Comparison of ENCODE assay signal across 1 cellular context in the genomic region with DNA sequence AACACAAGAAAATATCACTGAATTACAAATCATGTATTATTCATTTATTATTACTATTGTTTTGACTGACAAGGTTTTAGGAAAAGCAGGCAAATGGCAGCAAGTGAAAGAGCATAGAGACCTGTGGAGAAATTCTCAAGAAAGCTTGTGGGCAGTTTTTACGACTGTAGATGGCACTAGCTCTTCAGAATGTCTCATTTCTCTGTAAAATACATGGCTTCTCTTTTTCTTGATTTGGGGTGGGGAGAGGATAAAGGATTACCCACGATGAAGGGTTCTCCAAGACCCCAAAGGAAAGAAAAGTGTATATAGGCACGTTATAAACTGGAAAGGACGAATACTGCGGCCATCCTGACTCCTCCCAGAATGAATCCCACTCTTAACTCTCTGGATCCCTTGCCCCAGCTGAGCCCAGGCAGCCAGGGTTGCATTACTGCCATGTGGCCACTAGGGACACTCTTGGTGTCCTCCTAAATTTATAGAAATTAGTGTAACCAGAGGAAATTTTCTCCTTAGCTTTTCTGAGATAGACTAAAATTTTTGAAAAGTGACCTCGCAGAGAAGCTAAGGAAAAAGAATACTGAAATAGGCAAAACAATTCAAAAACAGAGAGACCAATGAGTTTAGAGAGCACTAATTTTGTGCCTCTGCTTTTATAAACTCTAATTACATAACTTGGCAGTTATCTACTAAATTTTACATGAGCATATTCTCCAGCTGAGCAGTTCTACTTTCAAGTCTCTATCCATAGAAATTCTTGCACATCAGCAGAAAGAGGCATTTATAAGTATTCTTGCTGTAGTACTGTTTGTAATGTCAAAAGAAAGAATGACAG.
TF ChIP-seq lines count a peak whose summit lies in the region.

No MANE protein-coding gene starts in this region.

TF ChIP-seq in GM12878, 131 proteins besides CTCF, POLR2A, EP300 and RAD21 (continued from another document):
- TF ChIP-seq, protein P1, sequence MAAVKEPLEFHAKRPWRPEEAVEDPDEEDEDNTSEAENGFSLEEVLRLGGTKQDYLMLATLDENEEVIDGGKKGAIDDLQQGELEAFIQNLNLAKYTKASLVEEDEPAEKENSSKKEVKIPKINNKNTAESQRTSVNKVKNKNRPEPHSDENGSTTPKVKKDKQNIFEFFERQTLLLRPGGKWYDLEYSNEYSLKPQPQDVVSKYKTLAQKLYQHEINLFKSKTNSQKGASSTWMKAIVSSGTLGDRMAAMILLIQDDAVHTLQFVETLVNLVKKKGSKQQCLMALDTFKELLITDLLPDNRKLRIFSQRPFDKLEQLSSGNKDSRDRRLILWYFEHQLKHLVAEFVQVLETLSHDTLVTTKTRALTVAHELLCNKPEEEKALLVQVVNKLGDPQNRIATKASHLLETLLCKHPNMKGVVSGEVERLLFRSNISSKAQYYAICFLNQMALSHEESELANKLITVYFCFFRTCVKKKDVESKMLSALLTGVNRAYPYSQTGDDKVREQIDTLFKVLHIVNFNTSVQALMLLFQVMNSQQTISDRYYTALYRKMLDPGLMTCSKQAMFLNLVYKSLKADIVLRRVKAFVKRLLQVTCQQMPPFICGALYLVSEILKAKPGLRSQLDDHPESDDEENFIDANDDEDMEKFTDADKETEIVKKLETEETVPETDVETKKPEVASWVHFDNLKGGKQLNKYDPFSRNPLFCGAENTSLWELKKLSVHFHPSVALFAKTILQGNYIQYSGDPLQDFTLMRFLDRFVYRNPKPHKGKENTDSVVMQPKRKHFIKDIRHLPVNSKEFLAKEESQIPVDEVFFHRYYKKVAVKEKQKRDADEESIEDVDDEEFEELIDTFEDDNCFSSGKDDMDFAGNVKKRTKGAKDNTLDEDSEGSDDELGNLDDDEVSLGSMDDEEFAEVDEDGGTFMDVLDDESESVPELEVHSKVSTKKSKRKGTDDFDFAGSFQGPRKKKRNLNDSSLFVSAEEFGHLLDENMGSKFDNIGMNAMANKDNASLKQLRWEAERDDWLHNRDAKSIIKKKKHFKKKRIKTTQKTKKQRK (IDR thresholded peaks at IDR 0.05; ENCODE audit: low read depth, low read length), result no peak
- TF ChIP-seq SPI1 (IDR thresholded peaks at IDR 0.05; ENCODE audit: borderline replicate concordance, insufficient read depth, low read depth, low read length), result no peak
- no peak for TF ChIP-seq LARP7 (IDR thresholded peaks at IDR 0.05)
